ENCODE assay signal across 8 cellular contexts in genomic region chr17:28357061-28357900, GRCh38. TPM values are rescaled to one million over a fixed set of nuclear protein-coding genes. Genes with fewer than 3 reads are reported as not detected.
DNase-seq lines count a peak whose midpoint lies in the region; ATAC-seq and TF ChIP-seq lines count a peak whose summit lies in the region.

A gene with protein sequence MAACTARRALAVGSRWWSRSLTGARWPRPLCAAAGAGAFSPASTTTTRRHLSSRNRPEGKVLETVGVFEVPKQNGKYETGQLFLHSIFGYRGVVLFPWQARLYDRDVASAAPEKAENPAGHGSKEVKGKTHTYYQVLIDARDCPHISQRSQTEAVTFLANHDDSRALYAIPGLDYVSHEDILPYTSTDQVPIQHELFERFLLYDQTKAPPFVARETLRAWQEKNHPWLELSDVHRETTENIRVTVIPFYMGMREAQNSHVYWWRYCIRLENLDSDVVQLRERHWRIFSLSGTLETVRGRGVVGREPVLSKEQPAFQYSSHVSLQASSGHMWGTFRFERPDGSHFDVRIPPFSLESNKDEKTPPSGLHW (minus strand): TSS chr17:28357527. CDS start chr17:28357448, 79 bp downstream.

- H3K9me3 ChIP-seq in right atrium auricular region (no peaks in the 10 kb centered on the region), uterus (no peaks in the 10 kb centered on the region)

- no peaks in the 10 kb centered on the region for H3K27me3 ChIP-seq in right atrium auricular region
- H3K27me3 ChIP-seq in uterus, result no peaks in the 10 kb centered on the region

- H3K4me3 ChIP-seq in right atrium auricular region (peak within 1 kb of the TSS; percentile 94 to 99), uterus (peak within 1 kb of the TSS; percentile 85 to 95)

- H3K27ac ChIP-seq in right atrium auricular region (peak within 1 kb of the TSS; percentile 89 to 94), uterus (peak within 1 kb of the TSS; percentile 78 to 90)

- intact Hi-C loops in T-helper 2 cell treated with Interferon-gamma antibody and Interleukin-4, amounts not matched to agents 100 ng/mL and 5 ng/mL, for 36 hours (cut with micrococcal nuclease), result loop anchor here (1.0 kb wide), 4 partner anchors 14 to 38 kb away; partner anchors contain the start of genes IFT20, SARM1, TMEM97 and TNFAIP1
- intact Hi-C loops in uterus (cut with DNase I; ENCODE audit: low total_unique reads), result no loop called here

- ATAC-seq in GM18499 (IDR thresholded peaks at IDR 0.05; ENCODE audit: insufficient read depth, unreplicated experiment), result peak; percentile 58
- ATAC-seq in HG02938 (IDR thresholded peaks at IDR 0.05; ENCODE audit: unreplicated experiment), result peak; percentile 92

- DNase-seq in NCI-H1930 (lab: John Stamatoyannopoulos, UW) (peak; percentile 85 to 92), anterior cingulate cortex (lab: John Stamatoyannopoulos, UW) (peak; percentile 68 to 97 (median 94)), right atrium auricular region (ENCODE audit: low spot score) (peak; percentile 96), putamen (ENCODE audit: low spot score) (peak; percentile 94), uterus (peak; percentile 93 to 95)

- TF ChIP-seq POLR2A in uterus (IDR thresholded peaks at IDR 0.05), result peak; percentile 87 to 94

- TF ChIP-seq CTCF in right atrium auricular region (IDR thresholded peaks at IDR 0.05), result peak in 1 of 2 donors; percentile 42
- TF ChIP-seq CTCF in uterus (IDR thresholded peaks at IDR 0.05), result peak in 2 of 4 experiments; percentile 2 to 48

- H3K36me3 ChIP-seq in right atrium auricular region (peaks cover 64% of the 10 kb centered on the region), uterus (no peaks in the 10 kb centered on the region)

- H3K4me1 ChIP-seq in right atrium auricular region, result peaks cover 0 to 30% of the 10 kb centered on the region in 2 donors
- peaks cover 0 to 13% of the 10 kb centered on the region in 2 donors for H3K4me1 ChIP-seq in uterus

RNA-seq across cellular contexts. Expression of the gene that starts here (rescaled TPM):
- total RNA-seq in T-helper 2 cell treated with Interferon-gamma antibody and Interleukin-4, amounts not matched to agents 100 ng/mL and 5 ng/mL, for 36 hours, result 68.0 and 70.2 TPM in 2 replicates
- 100 to 1,000 TPM in 1 of 2 donors, 10 to 100 TPM in 1; 98.9 to 108 TPM for total RNA-seq in right atrium auricular region
- 10 to 100 TPM; 37.7 to 53.0 (median 41.2) TPM for total RNA-seq in uterus

Comparison
In these comparisons a context has a peak if more than half of its experiments do, and no peak if none do; other contexts are left out.
1. Peak in every context shown above with its lines: DNase-seq, ATAC-seq, H3K4me3 ChIP-seq and H3K27ac ChIP-seq.